14 cellular contexts compared by ENCODE assay signal in the genomic region with DNA sequence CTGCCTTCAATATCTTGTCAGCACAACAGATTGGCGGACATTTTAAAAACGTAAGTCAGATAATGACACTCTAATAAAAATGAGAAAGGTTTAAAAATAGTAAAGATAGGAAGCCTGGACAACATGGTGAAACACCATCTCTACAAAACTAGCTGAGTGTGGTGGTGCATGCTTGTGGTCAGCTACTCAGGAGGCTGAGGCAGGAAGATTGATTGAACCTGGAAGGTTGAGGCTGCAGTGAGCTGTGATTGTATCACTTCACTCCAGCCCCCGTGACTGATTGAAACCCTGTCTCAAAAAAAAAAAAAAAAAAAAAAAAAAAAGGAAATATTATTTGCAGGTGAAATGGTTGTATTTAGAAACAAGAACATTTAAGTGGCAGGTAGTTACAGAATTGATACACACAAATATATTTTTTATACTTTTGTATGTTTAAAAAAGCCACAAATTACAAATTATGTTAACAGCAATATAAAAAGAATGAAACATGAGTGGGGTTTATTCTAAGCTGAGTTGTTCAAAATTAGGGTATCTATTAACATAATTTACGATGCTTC.
A peak's percentile ranks its signal among the peaks of the same experiment; 100 is the strongest.
DNase-seq lines count a peak whose midpoint lies in the region; ATAC-seq and TF ChIP-seq lines count a peak whose summit lies in the region.
"Had no signal": no experiment of that assay in that cellular context is flagged by ENCODE, and none has a peak within 500 bp of the region (broad histone marks: within the 10 kb centered on the region; RNA-seq: fewer than 3 reads in every experiment).

No MANE protein-coding gene starts in this region.

- H3K56ac ChIP-seq in H9 (ENCODE audit: insufficient read length, low read depth, low read length) = no peak overlapping the region

- no TSS peak for BruUV-seq in A673 (replicated peaks; lab: Mats Ljungman, UMichigan)

- no peaks in the 10 kb centered on the region for H3K79me2 ChIP-seq in H9 (ENCODE audit: insufficient read depth, low read length)

- DNase-seq in H9 (no peak), NCI-H226 (peak; percentile 90), chondrocyte (ENCODE audit: low spot score) (no peak), osteocyte (ENCODE audit: extremely low spot score, unreplicated experiment) (no peak), A673 (ENCODE audit: low spot score) (no peak)
- DNase-seq: activated CD8-positive, alpha-beta memory T cell treated with anti-CD3 and anti-CD28 coated beads, Interleukin-2, amount 50 U/mL, for 48 hours; caudate nucleus; glutamatergic neuron; NCI-H82; spleen; T-helper 17 cell had no signal

- no peak overlapping the region for H2BK120ac ChIP-seq in H9 (ENCODE audit: low read depth, low read length, poor library complexity, severe bottlenecking)

- no peak overlapping the region for H3K9ac ChIP-seq in H9 (ENCODE audit: extremely low read depth, insufficient read length, low read length)

- no peaks in the 10 kb centered on the region for H3K36me3 ChIP-seq in A673 (ENCODE audit: insufficient read depth, low read length, poor library complexity, severe bottlenecking)
- H3K36me3 ChIP-seq: spleen had no signal

- H3K18ac ChIP-seq in H9 (ENCODE audit: insufficient read length, low read depth, low read length) = no peak overlapping the region

- H3K4me1 Mint-ChIP-seq in H9 (peaks cover 8 to 13% of the 10 kb centered on the region in 2 experiments), chondrocyte (ENCODE audit: low read depth) (peaks cover 69% of the 10 kb centered on the region), osteocyte (ENCODE audit: unreplicated experiment) (peaks cover 66% of the 10 kb centered on the region)
- no peaks in the 10 kb centered on the region for H3K4me1 Mint-ChIP-seq in activated T-helper 17 cell treated with anti-CD3 and anti-CD28 coated beads, Interleukin-2, amount 50 U/mL, for 72 hours
- H3K4me1 Mint-ChIP-seq: stimulated activated effector memory CD8-positive, alpha-beta T cell treated with anti-CD3 and anti-CD28 coated beads, Interleukin-12 subunit alpha, Interleukin-12 subunit beta, amount 100 ng/mL, for 72 hours had no signal

- POLR2A ChIA-PET in A673 (lab: Charles Lee; ENCODE audit: low non-redundant PET) = no interaction called here

- H3K23ac ChIP-seq in H9 (ENCODE audit: insufficient read length, low read depth, low read length) = no peak overlapping the region

- no peak overlapping the region for H3K4me2 ChIP-seq in H9 (ENCODE audit: insufficient read depth, insufficient read length, low read length)

- H2BK5ac ChIP-seq in H9 (ENCODE audit: insufficient read length, low read length) = no peak overlapping the region

- no peak overlapping the region for H3K14ac ChIP-seq in H9 (ENCODE audit: insufficient read depth, low read length)

- H4K20me1 ChIP-seq in H9 (ENCODE audit: control insufficient read depth, insufficient read depth, insufficient read length) = no peaks in the 10 kb centered on the region

- no peak overlapping the region for H2BK15ac ChIP-seq in H9 (ENCODE audit: low read depth, low read length)

- intact Hi-C loops in A673 (cut with micrococcal nuclease; ENCODE audit: unreplicated experiment) = no loop called here

- no peaks in the 10 kb centered on the region; a peak in 1 of 5 replicates for H3K9me3 Mint-ChIP-seq in H9
- H3K9me3 Mint-ChIP-seq in chondrocyte (ENCODE audit: low read depth) = peaks cover 2% of the 10 kb centered on the region
- no peaks in the 10 kb centered on the region for H3K9me3 Mint-ChIP-seq in osteocyte (ENCODE audit: unreplicated experiment)
- H3K9me3 Mint-ChIP-seq in activated T-helper 17 cell treated with anti-CD3 and anti-CD28 coated beads, Interleukin-2, amount 50 U/mL, for 72 hours = no peaks in the 10 kb centered on the region
- H3K9me3 Mint-ChIP-seq: stimulated activated effector memory CD8-positive, alpha-beta T cell treated with anti-CD3 and anti-CD28 coated beads, Interleukin-12 subunit alpha, Interleukin-12 subunit beta, amount 100 ng/mL, for 72 hours had no signal

- H3K23me2 ChIP-seq in H9 (ENCODE audit: insufficient read length, low read depth, low read length, poor library complexity, severe bottlenecking) = no peaks in the 10 kb centered on the region

- H3K79me1 ChIP-seq in H9 (ENCODE audit: insufficient read depth, low read depth, low read length, poor library complexity, severe bottlenecking) = no peaks in the 10 kb centered on the region

- no peaks in the 10 kb centered on the region for H3K4me1 ChIP-seq in H9 (ENCODE audit: insufficient read depth, low read length)
- peaks cover 35% of the 10 kb centered on the region for H3K4me1 ChIP-seq in A673 (ENCODE audit: insufficient read depth, low read length, poor library complexity, severe bottlenecking)

- H2BK20ac ChIP-seq in H9 (ENCODE audit: low read depth, low read length, poor library complexity, severe bottlenecking) = no peak overlapping the region

- H3K27ac ChIP-seq in H9 (ENCODE audit: insufficient read length, low read depth, low read length) (no peak overlapping the region), A673 (ENCODE audit: low read depth, low read length, poor library complexity, severe bottlenecking) (no peak overlapping the region)
- H3K27ac ChIP-seq: spleen had no signal

- H4K5ac ChIP-seq in H9 (ENCODE audit: insufficient read length, low read depth, low read length) = no peak overlapping the region

- no peak overlapping the region for H3K4me3 ChIP-seq in A673 (ENCODE audit: low read depth, low read length, poor library complexity, severe bottlenecking)
- H3K4me3 ChIP-seq: spleen had no signal

- no peak overlapping the region for H2AK5ac ChIP-seq in H9 (ENCODE audit: insufficient read length, low read length)

- peaks cover 0 to 2% (median 0%) of the 10 kb centered on the region in 3 experiments; a peak in 1 of 7 replicates for H3K36me3 Mint-ChIP-seq in H9 (ENCODE audit: insufficient read depth in 1 of 3, low read depth in 3 of 3)
- H3K36me3 Mint-ChIP-seq in chondrocyte (ENCODE audit: low read depth) = peaks cover 1% of the 10 kb centered on the region
- peaks cover 4% of the 10 kb centered on the region for H3K36me3 Mint-ChIP-seq in osteocyte (ENCODE audit: unreplicated experiment)
- no peaks in the 10 kb centered on the region for H3K36me3 Mint-ChIP-seq in activated T-helper 17 cell treated with anti-CD3 and anti-CD28 coated beads, Interleukin-2, amount 50 U/mL, for 72 hours (ENCODE audit: low read depth)
- H3K36me3 Mint-ChIP-seq: stimulated activated effector memory CD8-positive, alpha-beta T cell treated with anti-CD3 and anti-CD28 coated beads, Interleukin-12 subunit alpha, Interleukin-12 subunit beta, amount 100 ng/mL, for 72 hours had no signal

- H4K8ac ChIP-seq in H9 (replicated peaks; ENCODE audit: insufficient read length, low read depth, low read length) = no peak overlapping the region

- H3K4ac ChIP-seq in H9 (ENCODE audit: low read depth, low read length) = no peak overlapping the region

- H3K27me3 Mint-ChIP-seq in H9 (ENCODE audit: low read depth) (no peaks in the 10 kb centered on the region), chondrocyte (ENCODE audit: low read depth) (no peaks in the 10 kb centered on the region), osteocyte (ENCODE audit: unreplicated experiment) (no peaks in the 10 kb centered on the region)
- H3K27me3 Mint-ChIP-seq in activated T-helper 17 cell treated with anti-CD3 and anti-CD28 coated beads, Interleukin-2, amount 50 U/mL, for 72 hours = no peaks in the 10 kb centered on the region
- H3K27me3 Mint-ChIP-seq: T-helper 17 cell had no signal

- TF ChIP-seq CTCF in H9 (conservative IDR thresholded peaks at IDR 0.05) = no peak
- no peak for TF ChIP-seq CTCF in chondrocyte (IDR thresholded peaks at IDR 0.05)
- TF ChIP-seq CTCF in osteocyte (IDR thresholded peaks at IDR 0.05) = no peak
- TF ChIP-seq CTCF in A673 (conservative IDR thresholded peaks at IDR 0.05; ENCODE audit: low read depth, low read length) = no peak

- H3K27ac Mint-ChIP-seq in H9 = peak overlapping the region in 2 of 3 experiments; percentile 8 to 37; a peak in 3 of 7 replicates
- H3K27ac Mint-ChIP-seq in chondrocyte (ENCODE audit: unreplicated experiment) = peak overlapping the region; percentile 97
- H3K27ac Mint-ChIP-seq in osteocyte (ENCODE audit: unreplicated experiment) = peak overlapping the region; percentile 92
- no peak overlapping the region for H3K27ac Mint-ChIP-seq in activated T-helper 17 cell treated with anti-CD3 and anti-CD28 coated beads, Interleukin-2, amount 50 U/mL, for 72 hours
- H3K27ac Mint-ChIP-seq: stimulated activated effector memory CD8-positive, alpha-beta T cell treated with anti-CD3 and anti-CD28 coated beads, Interleukin-12 subunit alpha, Interleukin-12 subunit beta, amount 100 ng/mL, for 72 hours; T-helper 17 cell had no signal

- H3K9me3 ChIP-seq in H9 (ENCODE audit: control insufficient read depth, low read depth, low read length) (no peaks in the 10 kb centered on the region), A673 (ENCODE audit: low read depth, low read length, poor library complexity, severe bottlenecking) (no peaks in the 10 kb centered on the region)
- H3K9me3 ChIP-seq: spleen had no signal

- WGBS in H9 (ENCODE audit: extremely low coverage, insufficient read length, low lambda C conversion rate) = no CpG with 5 or more reads among the region's 4 CpGs

- ATAC-seq in HG02763 (IDR thresholded peaks at IDR 0.05; ENCODE audit: unreplicated experiment) = no peak
- ATAC-seq in activated T-helper 17 cell treated with anti-CD3 and anti-CD28 coated beads, Interleukin-2, amount 50 U/mL, for 72 hours (replicated peaks) = no peak
- ATAC-seq: stimulated activated effector memory CD8-positive, alpha-beta T cell treated with anti-CD3 and anti-CD28 coated beads, Interleukin-12 subunit alpha, Interleukin-12 subunit beta, amount 100 ng/mL, for 72 hours; T-helper 17 cell had no signal

- H3K4me3 Mint-ChIP-seq in H9 (no peak overlapping the region), chondrocyte (ENCODE audit: unreplicated experiment) (no peak overlapping the region), osteocyte (ENCODE audit: unreplicated experiment) (no peak overlapping the region)
- no peak overlapping the region for H3K4me3 Mint-ChIP-seq in activated T-helper 17 cell treated with anti-CD3 and anti-CD28 coated beads, Interleukin-2, amount 50 U/mL, for 72 hours
- H3K4me3 Mint-ChIP-seq: stimulated activated effector memory CD8-positive, alpha-beta T cell treated with anti-CD3 and anti-CD28 coated beads, Interleukin-12 subunit alpha, Interleukin-12 subunit beta, amount 100 ng/mL, for 72 hours; T-helper 17 cell had no signal

- no peak overlapping the region for H3T11ph ChIP-seq in H9 (ENCODE audit: low read length)

- H2BK12ac ChIP-seq in H9 (ENCODE audit: insufficient read length, low read depth, low read length) = no peak overlapping the region

- H4K91ac ChIP-seq in H9 (ENCODE audit: insufficient read length, low read depth, low read length) = no peak overlapping the region

- H3K27me3 ChIP-seq in H9 (ENCODE audit: insufficient read depth, low read length) (no peaks in the 10 kb centered on the region), A673 (replicated peaks; ENCODE audit: insufficient read depth, low read depth, low read length, poor library complexity) (no peaks in the 10 kb centered on the region)
- H3K27me3 ChIP-seq: spleen had no signal

- CTCF ChIA-PET in A673 (lab: Charles Lee) = no interaction called here

- H2AFZ ChIP-seq in H9 (ENCODE audit: low read length) = no peak overlapping the region
